Comparison of ENCODE assay signal across 11 cellular contexts in genomic region chr9:112719292-112719691, GRCh38. TPM values are rescaled to one million over a fixed set of nuclear protein-coding genes. Genes with fewer than 3 reads are reported as not detected.
DNase-seq lines count a peak whose midpoint lies in the region; ATAC-seq lines count a peak whose summit lies in the region.
"Had no signal": no experiment of that assay in that cellular context is flagged by ENCODE, and none has a peak within 500 bp of the region (broad histone marks: within the 10 kb centered on the region; RNA-seq: fewer than 3 reads in every experiment).

No MANE protein-coding gene starts in this region.

- H3K4me1 Mint-ChIP-seq in stimulated activated naive CD8-positive, alpha-beta T cell treated with anti-CD3 and anti-CD28 coated beads, Interleukin-15, Interleukin-2, amounts not matched to agents 100 ng/mL and 50 ng/mL, for 24 hours (ENCODE audit: low read depth) = peaks cover 32% of the 10 kb centered on the region
- peaks cover 19% of the 10 kb centered on the region for H3K4me1 Mint-ChIP-seq in T-helper 2 cell treated with Interferon-gamma antibody and Interleukin-4, amounts not matched to agents 5 μg/mL and 100 μg/mL, for 36 hours (ENCODE audit: low read depth)
- H3K4me1 Mint-ChIP-seq in immature natural killer cell = peaks cover 15 to 31% of the 10 kb centered on the region in 2 donors

- no peaks in the 10 kb centered on the region for H3K9me3 Mint-ChIP-seq in stimulated activated naive CD8-positive, alpha-beta T cell treated with anti-CD3 and anti-CD28 coated beads, Interleukin-15, Interleukin-2, amounts not matched to agents 100 ng/mL and 50 ng/mL, for 24 hours
- no peaks in the 10 kb centered on the region for H3K9me3 Mint-ChIP-seq in T-helper 2 cell treated with Interferon-gamma antibody and Interleukin-4, amounts not matched to agents 5 μg/mL and 100 μg/mL, for 36 hours
- no peaks in the 10 kb centered on the region for H3K9me3 Mint-ChIP-seq in immature natural killer cell

- peaks cover 3% of the 10 kb centered on the region for H3K36me3 Mint-ChIP-seq in stimulated activated naive CD8-positive, alpha-beta T cell treated with anti-CD3 and anti-CD28 coated beads, Interleukin-15, Interleukin-2, amounts not matched to agents 100 ng/mL and 50 ng/mL, for 24 hours (ENCODE audit: low read depth)
- H3K36me3 Mint-ChIP-seq in T-helper 2 cell treated with Interferon-gamma antibody and Interleukin-4, amounts not matched to agents 5 μg/mL and 100 μg/mL, for 36 hours (ENCODE audit: low read depth) = peaks cover 4% of the 10 kb centered on the region
- H3K36me3 Mint-ChIP-seq in immature natural killer cell = no peaks in the 10 kb centered on the region

- DNase-seq in stimulated activated naive CD8-positive, alpha-beta T cell treated with anti-CD3 and anti-CD28 coated beads, Interleukin-15, Interleukin-2, amounts not matched to agents 100 U/mL and 50 U/mL, for 24 hours = no peak
- no peak for DNase-seq in T-helper 2 cell treated with Interferon-gamma antibody and Interleukin-4, amounts not matched to agents 5 μg/mL and 100 μg/mL, for 36 hours (ENCODE audit: low spot score)
- DNase-seq in immature natural killer cell (no peak), HK-2 (ENCODE audit: unreplicated experiment) (no peak), NCI-H2029 treated with DMSO at 0.1 percent for 48 hours (lab: John Stamatoyannopoulos, UW) (no peak)
- DNase-seq: activated CD4-positive, alpha-beta T cell treated with anti-CD3 and anti-CD28 coated beads for 4 hours; NCI-H187 treated with DMSO at 0.1 percent for 48 hours; stimulated activated CD4-positive, alpha-beta T cell treated with anti-CD3 and anti-CD28 coated beads, Interleukin-2, amount 100 ng/mL, for 24 hours had no signal

- no peak for ATAC-seq in stimulated activated naive CD8-positive, alpha-beta T cell treated with anti-CD3 and anti-CD28 coated beads, Interleukin-15, Interleukin-2, amounts not matched to agents 100 U/mL and 50 U/mL, for 24 hours
- ATAC-seq in HG02938 (IDR thresholded peaks at IDR 0.05; ENCODE audit: unreplicated experiment) = no peak
- no peak for ATAC-seq in GM21390 (IDR thresholded peaks at IDR 0.05; ENCODE audit: unreplicated experiment)

- peak overlapping the region; percentile 26 for H3K4me3 Mint-ChIP-seq in stimulated activated naive CD8-positive, alpha-beta T cell treated with anti-CD3 and anti-CD28 coated beads, Interleukin-15, Interleukin-2, amounts not matched to agents 100 ng/mL and 50 ng/mL, for 24 hours
- H3K4me3 Mint-ChIP-seq in T-helper 2 cell treated with Interferon-gamma antibody and Interleukin-4, amounts not matched to agents 5 μg/mL and 100 μg/mL, for 36 hours = peak overlapping the region; percentile 64
- peak overlapping the region in 3 of 5 donors; percentile 4 to 68 (median 47) for H3K4me3 Mint-ChIP-seq in immature natural killer cell

- H3K27me3 Mint-ChIP-seq in stimulated activated naive CD8-positive, alpha-beta T cell treated with anti-CD3 and anti-CD28 coated beads, Interleukin-15, Interleukin-2, amounts not matched to agents 100 ng/mL and 50 ng/mL, for 24 hours = no peaks in the 10 kb centered on the region
- no peaks in the 10 kb centered on the region for H3K27me3 Mint-ChIP-seq in T-helper 2 cell treated with Interferon-gamma antibody and Interleukin-4, amounts not matched to agents 5 μg/mL and 100 μg/mL, for 36 hours (ENCODE audit: low read depth)
- H3K27me3 Mint-ChIP-seq in immature natural killer cell (ENCODE audit: low read depth in 3 of 3) = peaks cover 2 to 6% (median 4%) of the 10 kb centered on the region in 3 donors

- peak overlapping the region; percentile 64 for H3K27ac Mint-ChIP-seq in stimulated activated naive CD8-positive, alpha-beta T cell treated with anti-CD3 and anti-CD28 coated beads, Interleukin-15, Interleukin-2, amounts not matched to agents 100 ng/mL and 50 ng/mL, for 24 hours
- H3K27ac Mint-ChIP-seq in T-helper 2 cell treated with Interferon-gamma antibody and Interleukin-4, amounts not matched to agents 5 μg/mL and 100 μg/mL, for 36 hours = peak overlapping the region; percentile 24
- H3K27ac Mint-ChIP-seq in immature natural killer cell = peak overlapping the region; percentile 6 to 99 (median 46)

RNA-seq across cellular contexts. Expression of gene INIP, which starts 1.4 kb away (rescaled TPM):
- 10 to 100 TPM; 27.9 to 39.6 (median 34.3) TPM for polyA plus RNA-seq in immature natural killer cell

RNA-seq across cellular contexts. Expression of gene SNX30, which starts 31.3 kb away (rescaled TPM):
- polyA plus RNA-seq in immature natural killer cell = 1 to 10 TPM; 1.1 to 3.1 (median 2.1) TPM
